18 cellular contexts compared by ENCODE assay signal in genomic region chr12:76643438-76643837, GRCh38.
DNase-seq lines count a peak whose midpoint lies in the region; ATAC-seq and TF ChIP-seq lines count a peak whose summit lies in the region.
"Had no signal": no experiment of that assay in that cellular context is flagged by ENCODE, and none has a peak within 500 bp of the region (broad histone marks: within the 10 kb centered on the region; RNA-seq: fewer than 3 reads in every experiment).

No MANE protein-coding gene starts in this region.

- no peak overlapping the region for H3K27ac Mint-ChIP-seq in activated T-cell treated with anti-CD3 and anti-CD28 coated beads, Interleukin-2, amount 50 U/mL, for 24 hours
- H3K27ac Mint-ChIP-seq: CD8-positive, alpha-beta T cell had no signal

- H3K27me3 Mint-ChIP-seq in activated T-cell treated with anti-CD3 and anti-CD28 coated beads, Interleukin-2, amount 50 U/mL, for 24 hours = peaks cover 2% of the 10 kb centered on the region

- H3K27ac ChIP-seq in GM23248 (no peak overlapping the region), SK-N-SH (ENCODE audit: low read depth in 2 of 2, low read length in 1 of 2) (peak overlapping the region in 1 of 2 experiments; percentile 11; a peak in 1 of 4 replicates)
- H3K27ac ChIP-seq: BLaER1 had no signal

- ATAC-seq in GM21723 (IDR thresholded peaks at IDR 0.05; ENCODE audit: unreplicated experiment) = no peak
- ATAC-seq: CD8-positive, alpha-beta T cell; GM12878; HCT116 had no signal

- H3K9me3 Mint-ChIP-seq in activated T-cell treated with anti-CD3 and anti-CD28 coated beads, Interleukin-2, amount 50 U/mL, for 24 hours = no peaks in the 10 kb centered on the region
- H3K9me3 Mint-ChIP-seq: CD8-positive, alpha-beta T cell had no signal

- H3K4me2 ChIP-seq in GM23248 (ENCODE audit: unreplicated experiment) (no peak overlapping the region), SK-N-SH (no peak overlapping the region)
- H3K4me2 ChIP-seq: BLaER1 had no signal

- CTCF ChIA-PET in SK-N-SH (lab: Yijun Ruan, JAX) = interaction anchor here (1.8 kb wide), 1 partner anchor 147 kb away, joined by 4 read pairs; no protein-coding TSS in a partner anchor

- in situ Hi-C loops in GM23248 (cut with MboI) = no loop called here

- H3K4me1 ChIP-seq in GM23248 (ENCODE audit: insufficient read depth) = no peaks in the 10 kb centered on the region
- no peaks in the 10 kb centered on the region for H3K4me1 ChIP-seq in SK-N-SH (ENCODE audit: control insufficient read depth in 1 of 2, insufficient read depth in 2 of 2, low read depth in 1 of 2, low read length in 1 of 2)
- H3K4me1 ChIP-seq: BLaER1 had no signal

- H4K20me1 ChIP-seq in GM23248 (ENCODE audit: insufficient read depth) (no peaks in the 10 kb centered on the region), SK-N-SH (ENCODE audit: insufficient read depth) (no peaks in the 10 kb centered on the region)
- H4K20me1 ChIP-seq: BLaER1 had no signal

- H3K36me3 ChIP-seq in GM23248 (ENCODE audit: low read depth) = no peaks in the 10 kb centered on the region
- no peaks in the 10 kb centered on the region for H3K36me3 ChIP-seq in SK-N-SH (replicated peaks in 1 of 2; ENCODE audit: control insufficient read depth in 1 of 2, insufficient read depth in 2 of 2, low read length in 1 of 2)
- H3K36me3 ChIP-seq in MG63 = no peaks in the 10 kb centered on the region
- H3K36me3 ChIP-seq: BLaER1 had no signal

- H3K27me3 ChIP-seq in GM23248 (replicated peaks; ENCODE audit: insufficient read depth) (no peaks in the 10 kb centered on the region), SK-N-SH (ENCODE audit: insufficient read depth) (no peaks in the 10 kb centered on the region), MG63 (no peaks in the 10 kb centered on the region)
- H3K27me3 ChIP-seq: BLaER1 had no signal

- TF ChIP-seq EP300 in SK-N-SH (IDR thresholded peaks at IDR 0.05; ENCODE audit: borderline replicate concordance in 1 of 2, low read depth in 1 of 2, low read length in 1 of 2) = peak in 1 of 2 experiments; percentile 23; a peak in 1 of 4 replicates

- no peak for TF ChIP-seq RAD21 in SK-N-SH (IDR thresholded peaks at IDR 0.05; ENCODE audit: low read length)

- H3K9me3 ChIP-seq in GM23248 (ENCODE audit: low read depth) (no peaks in the 10 kb centered on the region), SK-N-SH (no peaks in the 10 kb centered on the region), MG63 (no peaks in the 10 kb centered on the region)

- peaks cover 8% of the 10 kb centered on the region; the same call in 1 of the 2 replicates for H3F3A ChIP-seq in GM23248 (ENCODE audit: insufficient read depth)
- peaks cover 9% of the 10 kb centered on the region for H3F3A ChIP-seq in SK-N-SH (replicated peaks; ENCODE audit: insufficient read depth)

- H3K9ac ChIP-seq in GM23248 (no peak overlapping the region), SK-N-SH (no peak overlapping the region)
- H3K9ac ChIP-seq: BLaER1 had no signal

- H3K79me2 ChIP-seq in GM23248 (ENCODE audit: insufficient read depth) = no peaks in the 10 kb centered on the region
- H3K79me2 ChIP-seq in SK-N-SH (ENCODE audit: insufficient read depth) = no peaks in the 10 kb centered on the region

- DNase-seq in GM23248 = peak; percentile 44
- DNase-seq in SK-N-SH = no peak
- DNase-seq in fibroblast of the aortic adventitia (ENCODE audit: low read depth) = peak; percentile 10
- DNase-seq in H4 (ENCODE audit: low spot score) = no peak
- no peak for DNase-seq in MG63
- no peak for DNase-seq in activated T-cell treated with anti-CD3 and anti-CD28 coated beads, Interleukin-2, amount 50 U/mL, for 24 hours
- DNase-seq: CD8-positive, alpha-beta T cell; DMS79; GDM1; KBM-7; NCI-H2107; NCI-H2227 treated with DMSO at 0.1 percent for 48 hours; NCI-H526; SIG-M5 had no signal

- H2AFZ ChIP-seq in GM23248 (no peak overlapping the region), SK-N-SH (ENCODE audit: low read depth) (no peak overlapping the region)

- TF ChIP-seq CTCF in SK-N-SH (IDR thresholded peaks at IDR 0.05) = no peak
- TF ChIP-seq CTCF in fibroblast of the aortic adventitia (IDR thresholded peaks at IDR 0.05; ENCODE audit: insufficient read depth, low read length) = no peak

- H3K36me3 Mint-ChIP-seq in activated T-cell treated with anti-CD3 and anti-CD28 coated beads, Interleukin-2, amount 50 U/mL, for 24 hours (ENCODE audit: low read depth) = no peaks in the 10 kb centered on the region
- H3K36me3 Mint-ChIP-seq: CD8-positive, alpha-beta T cell had no signal

- H3K9me2 ChIP-seq in GM23248 (ENCODE audit: insufficient read depth) = no peaks in the 10 kb centered on the region
- H3K9me2 ChIP-seq in SK-N-SH = no peaks in the 10 kb centered on the region

- POLR2A ChIA-PET in SK-N-SH (lab: Yijun Ruan, JAX) = no interaction called here

- H3K4me3 Mint-ChIP-seq in activated T-cell treated with anti-CD3 and anti-CD28 coated beads, Interleukin-2, amount 50 U/mL, for 24 hours = no peak overlapping the region
- H3K4me3 Mint-ChIP-seq: CD8-positive, alpha-beta T cell had no signal

- H3K4me1 Mint-ChIP-seq in activated T-cell treated with anti-CD3 and anti-CD28 coated beads, Interleukin-2, amount 50 U/mL, for 24 hours (ENCODE audit: low read depth) = no peaks in the 10 kb centered on the region

- H3K4me3 ChIP-seq in GM23248 (no peak overlapping the region), SK-N-SH (ENCODE audit: low read depth in 2 of 2, low read length in 1 of 2) (no peak overlapping the region), fibroblast of the aortic adventitia (ENCODE audit: low read depth, low read length) (no peak overlapping the region), MG63 (no peak overlapping the region)
- H3K4me3 ChIP-seq: BLaER1, GM12878 had no signal

TF ChIP-seq in SK-N-SH, 30 proteins besides CTCF, POLR2A, EP300 and RAD21:
- peak; percentile 52 for TF ChIP-seq JUND (IDR thresholded peaks at IDR 0.05)
- TF ChIP-seq FOSL2 (IDR thresholded peaks at IDR 0.05; ENCODE audit: borderline replicate concordance, low read depth) = no peak; the same call in 1 of the 2 replicates
- TF ChIP-seq EZH2phosphoT487 (IDR thresholded peaks at IDR 0.05; ENCODE audit: borderline replicate concordance, low read depth) = no peak
- peak; percentile 52; the same call in 1 of the 2 replicates for TF ChIP-seq TCF12 (IDR thresholded peaks at IDR 0.05)
- TF ChIP-seq MEF2A (IDR thresholded peaks at IDR 0.05; ENCODE audit: borderline replicate concordance, low read depth) = peak; percentile 26; the same call in 1 of the 2 replicates
- TF ChIP-seq PBX3 (IDR thresholded peaks at IDR 0.05) = peak; percentile 70
TF ChIP-seq in SK-N-SH: peak in this region for 4.

Comparison
In these comparisons a context has a peak if more than half of its experiments do, and no peak if none do; other contexts are left out.
1. DNase-seq: peak in GM23248 (single experiment) and fibroblast of the aortic adventitia (single experiment); none in SK-N-SH (single experiment), H4 (single experiment), MG63 (single experiment) and activated T-cell treated with anti-CD3 and anti-CD28 coated beads, Interleukin-2, amount 50 U/mL, for 24 hours (single experiment).